In the genomic region with DNA sequence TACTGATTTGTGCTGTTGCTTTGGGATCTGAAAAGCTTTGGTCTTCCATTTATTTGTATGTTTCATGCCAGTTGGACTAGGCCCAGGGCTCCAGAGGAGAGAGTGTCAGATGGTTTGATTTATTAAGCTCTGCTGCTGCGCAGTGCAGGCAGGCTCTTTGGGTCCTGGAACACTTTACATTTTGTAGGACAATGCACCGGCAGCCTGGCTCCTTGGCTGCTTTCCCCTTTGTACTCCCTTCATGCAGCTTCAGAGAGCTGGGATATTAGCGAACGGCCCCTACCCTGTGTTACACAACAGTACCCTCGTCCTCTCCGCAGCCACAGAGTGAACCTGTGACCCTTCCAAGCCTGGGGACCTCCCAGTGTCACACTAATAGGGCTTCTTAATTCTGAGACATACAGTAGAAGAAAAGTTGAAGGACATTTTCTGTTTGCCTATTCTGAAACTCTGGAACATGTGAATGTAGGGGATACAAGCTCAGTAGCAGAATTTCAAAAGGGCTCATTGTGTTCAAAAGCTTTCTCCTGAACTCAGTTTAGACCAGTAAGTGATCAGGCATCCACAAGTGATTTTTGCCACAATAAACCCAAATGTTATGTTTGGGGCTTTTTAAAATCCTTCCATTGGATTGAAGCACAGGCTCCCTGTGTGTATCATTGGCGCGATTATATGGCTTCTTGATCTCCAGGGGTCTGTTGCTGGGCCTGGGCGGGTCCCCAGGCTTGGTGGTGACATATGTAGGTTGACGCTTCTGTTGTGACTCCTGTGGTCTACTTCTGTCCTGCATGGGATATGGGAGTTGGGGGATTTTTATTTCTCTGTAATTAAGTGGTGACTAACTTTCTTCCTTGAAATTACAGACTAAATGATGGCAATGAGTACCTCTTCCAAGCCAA, we compare ENCODE assay signal across 10 cellular contexts. TPM values are rescaled to one million over a fixed set of nuclear protein-coding genes. Genes with fewer than 3 reads are reported as not detected.
A peak's percentile ranks its signal among the peaks of the same experiment; 100 is the strongest.
DNase-seq lines count a peak whose midpoint lies in the region; ATAC-seq and TF ChIP-seq lines count a peak whose summit lies in the region.
"Had no signal": no experiment of that assay in that cellular context is flagged by ENCODE, and none has a peak within 500 bp of the region (broad histone marks: within the 10 kb centered on the region; RNA-seq: fewer than 3 reads in every experiment).

No MANE protein-coding gene starts in this region.

- H3K27me3 ChIP-seq in dorsolateral prefrontal cortex = no peaks in the 10 kb centered on the region

- CTCF ChIA-PET in RWPE1 (lab: Yijun Ruan, JAX) = interaction anchor here (0.5 to 1.1 kb wide), 4 partner anchors 13 to 560 kb away, joined by 3 to 5 read pairs (median 4); no protein-coding TSS in a partner anchor

- no peak for TF ChIP-seq CTCF in RWPE1 (conservative IDR thresholded peaks at IDR 0.05; ENCODE audit: low read depth)
- peak in 3 of 56 donors; percentile 7 to 21 (median 9) for TF ChIP-seq CTCF in dorsolateral prefrontal cortex (IDR thresholded peaks at IDR 0.05 in 54 of 56, conservative IDR thresholded peaks at IDR 0.05 in 2 of 56; ENCODE audit: low read depth in 1 of 56, partially characterized antibody in 56 of 56)

- intact Hi-C loops in dorsolateral prefrontal cortex (cut with DNase I) = loop anchor here in 1 of 2 donors (5.0 to 10.0 kb wide), 2 partner anchors 55 to 332 kb away; a partner anchor contains a TSS

- no peak for ATAC-seq in GM18520 (IDR thresholded peaks at IDR 0.05; ENCODE audit: unreplicated experiment)
- ATAC-seq in GM19395 (IDR thresholded peaks at IDR 0.05; ENCODE audit: unreplicated experiment) = no peak
- no peak for ATAC-seq in GM21576 (IDR thresholded peaks at IDR 0.05; ENCODE audit: unreplicated experiment)

- H3K27ac ChIP-seq in RWPE1 (peak overlapping the region; percentile 90), dorsolateral prefrontal cortex (peak overlapping the region; percentile 55 to 98 (median 93)), substantia nigra (ENCODE audit: low read depth, low read length, poor library complexity, severe bottlenecking) (peak overlapping the region; percentile 94)

- DNase-seq in RWPE1 (ENCODE audit: low spot score) (no peak), dorsolateral prefrontal cortex (peak; percentile 36 to 82 (median 70)), lung microvascular endothelial cell (ENCODE audit: low read depth in 2 of 2) (peak; percentile 59 to 66), substantia nigra (lab: John Stamatoyannopoulos, UW) (peak in 44 of 49 donors; percentile 17 to 85 (median 62)), COR-L47 (lab: John Stamatoyannopoulos, UW) (no peak)
- DNase-seq: activated T-cell treated with anti-CD3 and anti-CD28 coated beads for 4 hours, NCI-H524 had no signal

- H3K4me3 ChIP-seq in dorsolateral prefrontal cortex = peak overlapping the region in 22 of 59 donors; percentile 0 to 40 (median 18)

- POLR2A ChIA-PET in RWPE1 (lab: Yijun Ruan, JAX; ENCODE audit: low non-redundant PET) = no interaction called here

RNA-seq across cellular contexts. Expression of a gene that starts 56.5 kb away (rescaled TPM):
- 10 to 100 TPM; 19.0 to 50.3 (median 33.2) TPM for total RNA-seq in dorsolateral prefrontal cortex
- total RNA-seq in lung microvascular endothelial cell = 0.20 and 0.22 TPM in 2 replicates

Comparison
In these comparisons a context has a peak if more than half of its experiments do, and no peak if none do; other contexts are left out.
1. DNase-seq: peak in dorsolateral prefrontal cortex (10 of 10), lung microvascular endothelial cell (2 of 2) and substantia nigra (44 of 49); none in RWPE1 (single experiment) and COR-L47 (single experiment).
2. RNA of a gene that starts 56.5 kb away (total RNA-seq): 19.0 to 50.3 TPM in dorsolateral prefrontal cortex; 0.20 to 0.22 TPM in lung microvascular endothelial cell; every median in the first group is over 10 times any median in the second.
3. Peak in every context shown above with its lines, with median percentiles within 50 percentile points of each other: H3K27ac ChIP-seq.